1 cellular context compared by ENCODE assay signal in the genomic region with DNA sequence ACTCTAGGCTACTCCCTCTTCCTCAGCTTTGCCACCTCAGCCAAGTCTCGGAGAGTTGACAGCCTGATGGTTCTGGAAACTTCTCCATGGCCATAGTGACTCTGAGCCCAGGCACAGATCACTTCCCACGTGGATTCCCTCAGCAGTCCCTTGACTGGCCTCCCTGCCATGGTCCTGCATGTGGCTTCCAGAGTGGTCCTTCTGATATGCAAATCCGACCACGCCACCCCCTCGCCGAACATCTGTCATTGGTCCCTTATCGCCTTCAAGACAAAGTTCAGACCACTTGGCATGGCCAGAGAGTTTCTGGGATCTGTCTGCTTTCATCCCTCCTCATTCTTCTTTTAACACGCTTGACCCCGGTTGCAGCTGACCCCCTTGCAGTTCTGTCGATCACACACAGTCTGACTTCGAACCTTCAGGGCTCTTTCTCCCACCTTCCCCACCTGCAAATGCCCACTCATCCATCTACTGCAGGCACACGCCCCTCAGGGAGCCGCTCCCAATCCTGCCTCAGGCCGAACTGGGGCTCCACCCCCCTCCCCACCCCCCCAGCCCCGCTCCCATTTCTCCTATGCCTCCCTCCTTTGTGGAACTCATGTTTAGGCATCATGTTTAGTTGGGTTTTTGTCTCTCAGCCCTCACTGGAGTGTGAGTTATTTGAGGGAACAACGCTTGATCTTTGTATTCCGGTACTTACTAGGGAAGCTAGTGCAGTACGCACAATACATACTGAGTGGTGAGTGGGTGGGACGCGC.
TF ChIP-seq lines count a peak whose summit lies in the region.

No MANE protein-coding gene starts in this region.

TF ChIP-seq in K562, 482 proteins besides CTCF, POLR2A, EP300 and RAD21 (continued from another document):
- 0 out of 2 replicates have a peak, but pooled peaks have one; percentile 3 for TF ChIP-seq CBFA2T2 (conservative IDR thresholded peaks at IDR 0.05)
- no peak for TF ChIP-seq ZNF143 (CRISPR knock-in tag; IDR thresholded peaks at IDR 0.05)
